In the genomic region with DNA sequence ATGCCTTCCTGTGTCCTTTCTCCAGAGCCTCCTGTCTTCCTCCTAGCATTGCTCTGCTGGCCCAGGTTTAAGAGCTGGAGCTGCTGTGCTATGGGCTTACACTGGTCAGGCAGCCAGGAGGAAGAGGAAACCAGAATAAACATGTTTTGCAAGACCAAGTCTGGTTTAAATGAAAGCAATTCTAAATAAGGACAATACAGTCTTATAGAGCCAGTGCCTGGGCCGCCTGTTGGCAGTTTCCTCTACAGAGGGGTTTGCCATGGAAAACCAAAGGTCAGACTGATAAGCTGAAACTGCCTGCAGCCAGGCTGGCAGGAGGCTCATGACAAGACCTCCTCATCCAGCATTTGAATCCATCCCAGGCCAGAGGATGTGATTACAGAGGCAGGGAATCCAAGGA, we compare ENCODE assay signal across 1 cellular context.
TF ChIP-seq lines count a peak whose summit lies in the region.

No MANE protein-coding gene starts in this region.

TF ChIP-seq in SK-N-SH, 30 proteins besides CTCF, POLR2A, EP300 and RAD21 (continued from another document):
- TF ChIP-seq, protein P1, sequence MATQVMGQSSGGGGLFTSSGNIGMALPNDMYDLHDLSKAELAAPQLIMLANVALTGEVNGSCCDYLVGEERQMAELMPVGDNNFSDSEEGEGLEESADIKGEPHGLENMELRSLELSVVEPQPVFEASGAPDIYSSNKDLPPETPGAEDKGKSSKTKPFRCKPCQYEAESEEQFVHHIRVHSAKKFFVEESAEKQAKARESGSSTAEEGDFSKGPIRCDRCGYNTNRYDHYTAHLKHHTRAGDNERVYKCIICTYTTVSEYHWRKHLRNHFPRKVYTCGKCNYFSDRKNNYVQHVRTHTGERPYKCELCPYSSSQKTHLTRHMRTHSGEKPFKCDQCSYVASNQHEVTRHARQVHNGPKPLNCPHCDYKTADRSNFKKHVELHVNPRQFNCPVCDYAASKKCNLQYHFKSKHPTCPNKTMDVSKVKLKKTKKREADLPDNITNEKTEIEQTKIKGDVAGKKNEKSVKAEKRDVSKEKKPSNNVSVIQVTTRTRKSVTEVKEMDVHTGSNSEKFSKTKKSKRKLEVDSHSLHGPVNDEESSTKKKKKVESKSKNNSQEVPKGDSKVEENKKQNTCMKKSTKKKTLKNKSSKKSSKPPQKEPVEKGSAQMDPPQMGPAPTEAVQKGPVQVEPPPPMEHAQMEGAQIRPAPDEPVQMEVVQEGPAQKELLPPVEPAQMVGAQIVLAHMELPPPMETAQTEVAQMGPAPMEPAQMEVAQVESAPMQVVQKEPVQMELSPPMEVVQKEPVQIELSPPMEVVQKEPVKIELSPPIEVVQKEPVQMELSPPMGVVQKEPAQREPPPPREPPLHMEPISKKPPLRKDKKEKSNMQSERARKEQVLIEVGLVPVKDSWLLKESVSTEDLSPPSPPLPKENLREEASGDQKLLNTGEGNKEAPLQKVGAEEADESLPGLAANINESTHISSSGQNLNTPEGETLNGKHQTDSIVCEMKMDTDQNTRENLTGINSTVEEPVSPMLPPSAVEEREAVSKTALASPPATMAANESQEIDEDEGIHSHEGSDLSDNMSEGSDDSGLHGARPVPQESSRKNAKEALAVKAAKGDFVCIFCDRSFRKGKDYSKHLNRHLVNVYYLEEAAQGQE (IDR thresholded peaks at IDR 0.05; ENCODE audit: low read depth, low read length): no peak
- TF ChIP-seq, protein P2, sequence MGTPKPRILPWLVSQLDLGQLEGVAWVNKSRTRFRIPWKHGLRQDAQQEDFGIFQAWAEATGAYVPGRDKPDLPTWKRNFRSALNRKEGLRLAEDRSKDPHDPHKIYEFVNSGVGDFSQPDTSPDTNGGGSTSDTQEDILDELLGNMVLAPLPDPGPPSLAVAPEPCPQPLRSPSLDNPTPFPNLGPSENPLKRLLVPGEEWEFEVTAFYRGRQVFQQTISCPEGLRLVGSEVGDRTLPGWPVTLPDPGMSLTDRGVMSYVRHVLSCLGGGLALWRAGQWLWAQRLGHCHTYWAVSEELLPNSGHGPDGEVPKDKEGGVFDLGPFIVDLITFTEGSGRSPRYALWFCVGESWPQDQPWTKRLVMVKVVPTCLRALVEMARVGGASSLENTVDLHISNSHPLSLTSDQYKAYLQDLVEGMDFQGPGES (IDR thresholded peaks at IDR 0.05; ENCODE audit: low read depth, low read length): no peak
- TF ChIP-seq RXRA (IDR thresholded peaks at IDR 0.05; ENCODE audit: borderline replicate concordance, low read depth): no peak
- no peak for TF ChIP-seq TEAD4 (IDR thresholded peaks at IDR 0.05; ENCODE audit: borderline replicate concordance, insufficient read depth)
- TF ChIP-seq RCOR1 (IDR thresholded peaks at IDR 0.05; ENCODE audit: low read length): no peak
- no peak for TF ChIP-seq SMC3 (IDR thresholded peaks at IDR 0.05; ENCODE audit: low read depth, low read length)
TF ChIP-seq in SK-N-SH: peak in this region for 0.
